ENCODE assay signal across 15 cellular contexts in the genomic region with DNA sequence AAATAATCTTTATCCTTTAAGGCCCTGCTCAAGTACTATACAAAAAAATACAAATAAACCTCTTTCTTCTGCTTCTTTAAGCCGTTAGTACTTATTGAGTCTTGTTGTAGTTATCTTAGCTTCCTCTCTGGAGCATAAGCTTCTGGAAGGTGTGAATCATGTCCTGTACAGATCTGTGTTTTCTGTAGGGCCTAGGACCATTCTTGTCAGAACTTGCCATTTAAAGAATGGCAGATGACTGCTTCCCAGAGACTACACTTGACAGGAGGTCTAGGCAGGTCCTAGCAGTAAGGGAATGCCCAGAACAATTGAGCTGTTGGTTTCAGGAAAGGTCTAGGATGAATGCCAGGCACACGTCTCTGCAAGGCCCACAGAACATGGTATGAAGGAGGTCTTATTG. TPM values are rescaled to one million over a fixed set of nuclear protein-coding genes. Genes with fewer than 3 reads are reported as not detected.
DNase-seq lines count a peak whose midpoint lies in the region; ATAC-seq and TF ChIP-seq lines count a peak whose summit lies in the region.
"Had no signal": no experiment of that assay in that cellular context is flagged by ENCODE, and none has a peak within 500 bp of the region (broad histone marks: within the 10 kb centered on the region; RNA-seq: fewer than 3 reads in every experiment).

No MANE protein-coding gene starts in this region.

- POLR2A ChIA-PET in CD4-positive, alpha-beta T cell (lab: Charles Lee), result interaction anchor here (1.1 to 15.1 kb wide), 2 partner anchors 11 to 16 kb away, joined by 3 to 160 read pairs; a partner anchor contains a TSS

- H3K36me3 Mint-ChIP-seq in CD4-positive, alpha-beta T cell (ENCODE audit: low read depth), result no peaks in the 10 kb centered on the region
- peaks cover 27% of the 10 kb centered on the region for H3K36me3 Mint-ChIP-seq in HFFc6 (ENCODE audit: low read depth)
- H3K36me3 Mint-ChIP-seq in activated T-helper 17 cell treated with anti-CD3 and anti-CD28 coated beads, Interleukin-2, amount 50 U/mL, for 72 hours (ENCODE audit: low read depth), result peaks cover 12% of the 10 kb centered on the region

- no peaks in the 10 kb centered on the region for H3K27me3 ChIP-seq in CD4-positive, alpha-beta T cell (ENCODE audit: control insufficient read depth, insufficient read depth, low read length)
- H3K27me3 ChIP-seq in stomach, result no peaks in the 10 kb centered on the region
- H3K27me3 ChIP-seq: dorsolateral prefrontal cortex had no signal

- peaks cover 92% of the 10 kb centered on the region for H3K4me1 Mint-ChIP-seq in CD4-positive, alpha-beta T cell (ENCODE audit: low read depth)
- peaks cover 95% of the 10 kb centered on the region for H3K4me1 Mint-ChIP-seq in HFFc6 (ENCODE audit: low read depth)
- peaks cover 67% of the 10 kb centered on the region for H3K4me1 Mint-ChIP-seq in activated T-helper 17 cell treated with anti-CD3 and anti-CD28 coated beads, Interleukin-2, amount 50 U/mL, for 72 hours

- H3K27ac Mint-ChIP-seq in CD4-positive, alpha-beta T cell, result peak overlapping the region; percentile 88
- H3K27ac Mint-ChIP-seq in HFFc6, result peak overlapping the region; percentile 40
- peak overlapping the region; percentile 96 for H3K27ac Mint-ChIP-seq in activated T-helper 17 cell treated with anti-CD3 and anti-CD28 coated beads, Interleukin-2, amount 50 U/mL, for 72 hours

- WGBS in stomach, 5 donors, result 49 to 69% (median 59%) methylated on average over 2 of the region's 2 CpGs

- no peak for TF ChIP-seq EP300 in stomach (IDR thresholded peaks at IDR 0.05)

- peak overlapping the region; percentile 49 for H3K4me3 Mint-ChIP-seq in CD4-positive, alpha-beta T cell
- peak overlapping the region; percentile 49 for H3K4me3 Mint-ChIP-seq in HFFc6
- H3K4me3 Mint-ChIP-seq in activated T-helper 17 cell treated with anti-CD3 and anti-CD28 coated beads, Interleukin-2, amount 50 U/mL, for 72 hours, result peak overlapping the region; percentile 87

- peaks cover 45 to 93% (median 68%) of the 10 kb centered on the region in 4 donors for H3K4me1 ChIP-seq in stomach

- no peak overlapping the region for H3K27ac ChIP-seq in CD4-positive, alpha-beta T cell (ENCODE audit: low read depth, low read length)
- no peak overlapping the region for H3K27ac ChIP-seq in stomach
- H3K27ac ChIP-seq: dorsolateral prefrontal cortex had no signal

- no peaks in the 10 kb centered on the region for H3K9me3 ChIP-seq in CD4-positive, alpha-beta T cell (ENCODE audit: control insufficient read depth, low read length)
- H3K9me3 ChIP-seq in stomach, result no peaks in the 10 kb centered on the region

- H3K27me3 Mint-ChIP-seq in CD4-positive, alpha-beta T cell, result no peaks in the 10 kb centered on the region
- H3K27me3 Mint-ChIP-seq in HFFc6 (ENCODE audit: insufficient read depth), result no peaks in the 10 kb centered on the region
- no peaks in the 10 kb centered on the region for H3K27me3 Mint-ChIP-seq in activated T-helper 17 cell treated with anti-CD3 and anti-CD28 coated beads, Interleukin-2, amount 50 U/mL, for 72 hours

- DNase-seq in CD4-positive, alpha-beta T cell, result no peak
- DNase-seq in HFFc6 (no peak), iris pigment epithelial cell (ENCODE audit: low read depth) (peak; percentile 74), stomach (no peak), dedifferentiated amniotic fluid mesenchymal stem cell (ENCODE audit: extremely low spot score) (no peak)
- DNase-seq: activated gamma-delta T cell treated with Interleukin-2 at 50 U/mL for 16 hours, C1 segment of cervical spinal cord, dorsolateral prefrontal cortex, left colon, NCI-H1092 treated with DMSO at 0.1 percent for 48 hours, NCI-H345, PC-3 had no signal

- no peaks in the 10 kb centered on the region for H3K9me3 Mint-ChIP-seq in CD4-positive, alpha-beta T cell
- no peaks in the 10 kb centered on the region for H3K9me3 Mint-ChIP-seq in HFFc6
- no peaks in the 10 kb centered on the region for H3K9me3 Mint-ChIP-seq in activated T-helper 17 cell treated with anti-CD3 and anti-CD28 coated beads, Interleukin-2, amount 50 U/mL, for 72 hours

- TF ChIP-seq CTCF in CD4-positive, alpha-beta T cell (IDR thresholded peaks at IDR 0.05), result no peak
- TF ChIP-seq CTCF in HFFc6 (IDR thresholded peaks at IDR 0.05) (no peak), stomach (IDR thresholded peaks at IDR 0.05) (no peak)

- H3K4me3 ChIP-seq in stomach, result no peak overlapping the region
- H3K4me3 ChIP-seq: dorsolateral prefrontal cortex had no signal

- no peak for ATAC-seq in CD4-positive, alpha-beta T cell (ENCODE audit: poor library complexity)
- peak; percentile 45 for ATAC-seq in activated T-helper 17 cell treated with anti-CD3 and anti-CD28 coated beads, Interleukin-2, amount 50 U/mL, for 72 hours (replicated peaks)
- ATAC-seq in HG03045 (IDR thresholded peaks at IDR 0.05; ENCODE audit: unreplicated experiment), result no peak
- ATAC-seq in HG02678 (IDR thresholded peaks at IDR 0.05; ENCODE audit: unreplicated experiment), result no peak
- ATAC-seq: left colon, PC-3 had no signal

- H3K36me3 ChIP-seq in stomach, result no peaks in the 10 kb centered on the region

- intact Hi-C loops in CD4-positive, alpha-beta T cell (cut with DNase I, micrococcal nuclease), result loop anchor here (10.0 kb wide), 4 partner anchors 355 to 765 kb away; a partner anchor contains a TSS
- intact Hi-C loops in stomach (cut with DNase I; ENCODE audit: low total_unique reads), result no loop called here

- no peak for TF ChIP-seq POLR2A in stomach (IDR thresholded peaks at IDR 0.05)

- CTCF ChIA-PET in CD4-positive, alpha-beta T cell (lab: Charles Lee), result interaction anchor here (1.8 to 3.9 kb wide), 2 partner anchors 11 to 14 kb away, joined by 4 to 18 read pairs; no protein-coding TSS in a partner anchor

RNA-seq across cellular contexts. Expression of a gene that starts 12.9 kb away (rescaled TPM):
- 10 to 100 TPM; 11.8 to 13.0 TPM for total RNA-seq in CD4-positive, alpha-beta T cell
- total RNA-seq in HFFc6 (2021; fragmentation: NEBNext Ultra II Directional; extraction: Animal tissue kit (Norgen Biotek cat#: 25700)), result 100 to 1,000 TPM; 452 to 692 (median 485) TPM
- 10 to 100 TPM; 64.3 to 76.9 TPM for total RNA-seq in activated T-helper 17 cell treated with anti-CD3 and anti-CD28 coated beads, Interleukin-2, amount 50 U/mL, for 72 hours
- total RNA-seq in stomach, result 100 to 1,000 TPM in 1 of 5 donors, 10 to 100 TPM in 4; 33.3 to 116 (median 42.0) TPM
- 10 to 100 TPM; 13.2 to 29.8 (median 24.8) TPM for polyA plus RNA-seq in stomach

Comparison
In these comparisons a context has a peak if more than half of its experiments do, and no peak if none do; other contexts are left out.
1. H3K27ac Mint-ChIP-seq: peak in every context shown above with its lines; median percentile 96 in activated T-helper 17 cell treated with anti-CD3 and anti-CD28 coated beads, Interleukin-2, amount 50 U/mL, for 72 hours; 88 in CD4-positive, alpha-beta T cell; 40 in HFFc6.